6 cellular contexts compared by ENCODE assay signal in the genomic region with DNA sequence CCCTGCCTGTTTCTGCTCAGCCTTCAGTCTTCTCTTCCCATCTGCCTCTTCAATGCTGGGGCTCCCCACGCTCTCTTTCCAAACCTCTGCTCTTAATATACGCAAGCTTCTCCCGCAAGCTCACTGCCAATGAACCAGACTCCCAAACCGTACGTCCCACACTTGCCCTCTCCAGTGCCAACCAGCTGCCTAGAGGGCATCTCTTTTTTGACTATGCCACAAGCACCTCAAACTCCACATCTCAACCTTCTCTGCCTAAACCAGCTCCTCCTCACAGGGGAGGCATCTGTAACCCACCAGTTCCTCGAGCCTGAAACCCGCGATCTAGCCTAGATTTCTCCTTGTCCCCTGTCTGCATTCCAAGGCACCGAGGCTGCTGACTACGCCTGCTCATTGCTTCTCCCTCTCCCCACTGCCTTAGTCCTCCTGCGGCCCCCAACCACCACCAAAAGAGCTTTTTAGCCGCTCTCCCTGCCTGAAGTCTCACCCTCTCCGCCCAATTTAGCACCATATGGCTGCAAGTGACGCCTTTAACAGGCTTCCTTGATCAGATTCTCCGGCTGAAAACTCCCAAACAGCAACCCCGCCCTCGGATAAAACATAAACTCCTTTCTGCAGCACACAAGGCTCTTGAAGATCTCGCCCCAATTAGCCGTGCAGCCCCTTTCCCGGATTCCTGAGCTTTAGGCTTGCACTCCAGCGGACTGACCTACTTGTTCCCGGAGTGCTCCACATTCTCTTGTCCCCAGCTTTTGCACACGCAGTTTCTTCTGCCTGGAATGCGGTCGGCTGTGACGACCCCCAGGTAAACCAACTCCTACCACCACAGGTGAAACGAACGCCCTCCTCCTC. TPM values are rescaled to one million over a fixed set of nuclear protein-coding genes. Genes with fewer than 3 reads are reported as not detected.
A peak's percentile ranks its signal among the peaks of the same experiment; 100 is the strongest.
DNase-seq lines count a peak whose midpoint lies in the region; ATAC-seq and TF ChIP-seq lines count a peak whose summit lies in the region.

No MANE protein-coding gene starts in this region.

- POLR2A ChIA-PET in Caco-2 (lab: Charles Lee) (interaction anchor here (1.7 kb wide), 1 partner anchor 49 kb away, joined by 6 read pairs; a partner anchor contains a TSS), Panc1 (lab: Charles Lee) (no interaction called here)

- H3K36me3 ChIP-seq in Caco-2 (ENCODE audit: control insufficient read depth, insufficient read depth, low read length) (no peaks in the 10 kb centered on the region), Panc1 (ENCODE audit: control insufficient read depth, insufficient read depth, low read length) (no peaks in the 10 kb centered on the region), thyroid gland (no peaks in the 10 kb centered on the region)

- intact Hi-C loops in Caco-2 (cut with micrococcal nuclease; ENCODE audit: unreplicated experiment) (no loop called here), Panc1 (cut with micrococcal nuclease; ENCODE audit: unreplicated experiment) (no loop called here), thyroid gland (cut with DNase I) (no loop called here)

- peaks cover 38% of the 10 kb centered on the region for H3K36me3 Mint-ChIP-seq in Caco-2 (ENCODE audit: insufficient read depth, unreplicated experiment)
- no peaks in the 10 kb centered on the region for H3K36me3 Mint-ChIP-seq in glutamatergic neuron (ENCODE audit: unreplicated experiment)

- H3K9me3 Mint-ChIP-seq in Caco-2 (ENCODE audit: unreplicated experiment), result peaks cover 6% of the 10 kb centered on the region
- peaks cover 13% of the 10 kb centered on the region for H3K9me3 Mint-ChIP-seq in glutamatergic neuron (ENCODE audit: unreplicated experiment)

- TF ChIP-seq CTCF in Caco-2 (IDR thresholded peaks at IDR 0.05; ENCODE audit: insufficient read depth in 1 of 2, low read depth in 1 of 2, low read length in 1 of 2, severe bottlenecking in 1 of 2, unreplicated experiment in 1 of 2) (no peak), Panc1 (IDR thresholded peaks at IDR 0.05) (no peak), glutamatergic neuron (IDR thresholded peaks at IDR 0.05; ENCODE audit: partially characterized antibody, unreplicated experiment) (no peak), thyroid gland (IDR thresholded peaks at IDR 0.05) (no peak)

- in situ Hi-C loops in Panc1 (cut with HindIII; ENCODE audit: low pct_unique_long_range_greater_than_20kb, low sequenced_read_pairs), result no loop called here

- H3K9me3 ChIP-seq in Caco-2 (no peaks in the 10 kb centered on the region), Panc1 (ENCODE audit: control insufficient read depth, insufficient read depth, low read depth, low read length) (no peaks in the 10 kb centered on the region), thyroid gland (no peaks in the 10 kb centered on the region)

- H3K27me3 ChIP-seq in Caco-2 (replicated peaks; ENCODE audit: control insufficient read depth, insufficient read depth, low read length), result no peaks in the 10 kb centered on the region
- no peaks in the 10 kb centered on the region for H3K27me3 ChIP-seq in Panc1 (ENCODE audit: control insufficient read depth, insufficient read depth, low read length)
- no peaks in the 10 kb centered on the region for H3K27me3 ChIP-seq in thyroid gland

- H3K27me3 Mint-ChIP-seq in Caco-2 (ENCODE audit: insufficient read depth, unreplicated experiment), result no peaks in the 10 kb centered on the region
- peaks cover 17% of the 10 kb centered on the region for H3K27me3 Mint-ChIP-seq in glutamatergic neuron (ENCODE audit: unreplicated experiment)

- WGBS in thyroid gland, 2 donors, result 15 to 17% methylated on average over 28 of the region's 28 CpGs

- BruUV-seq in Caco-2 (replicated peaks; lab: Mats Ljungman, UMichigan) (no TSS peak), Panc1 (replicated peaks; lab: Mats Ljungman, UMichigan) (TSS peak; percentile 72)

- H3K27ac ChIP-seq in Panc1 (ENCODE audit: low read length) (peak overlapping the region; percentile 80), thyroid gland (peak overlapping the region; percentile 80 to 94 (median 93))

- CTCF ChIA-PET in Caco-2 (lab: Charles Lee) (no interaction called here), Panc1 (lab: Charles Lee) (no interaction called here)

- DNase-seq in Caco-2 (no peak), Panc1 (ENCODE audit: low read depth, low spot score) (no peak), glutamatergic neuron (peak; percentile 28), thyroid gland (peak; percentile 55 to 63)
- no peak for DNase-seq in central memory CD4-positive, alpha-beta T cell

- H3K4me1 Mint-ChIP-seq in Caco-2 (ENCODE audit: low read depth, unreplicated experiment) (peaks cover 43% of the 10 kb centered on the region), glutamatergic neuron (ENCODE audit: low read depth, unreplicated experiment) (peaks cover 30% of the 10 kb centered on the region)

- peak overlapping the region; percentile 88 for H3K4me3 Mint-ChIP-seq in Caco-2 (ENCODE audit: unreplicated experiment)
- H3K4me3 Mint-ChIP-seq in glutamatergic neuron (ENCODE audit: unreplicated experiment), result peak overlapping the region; percentile 100

- no peak for ATAC-seq in Panc1
- ATAC-seq in GM19035 (IDR thresholded peaks at IDR 0.05; ENCODE audit: unreplicated experiment), result no peak

- H3K27ac Mint-ChIP-seq in Caco-2 (ENCODE audit: unreplicated experiment) (peak overlapping the region; percentile 73), glutamatergic neuron (ENCODE audit: unreplicated experiment) (peak overlapping the region; percentile 79)

- no peak for TF ChIP-seq POLR2A in thyroid gland (IDR thresholded peaks at IDR 0.05)

- H3K4me1 ChIP-seq in Caco-2, result peaks cover 15% of the 10 kb centered on the region
- H3K4me1 ChIP-seq in Panc1 (ENCODE audit: control insufficient read depth, insufficient read depth, low read length), result peaks cover 36% of the 10 kb centered on the region
- H3K4me1 ChIP-seq in thyroid gland, result peaks cover 44 to 56% of the 10 kb centered on the region in 2 donors

- H3K4me3 ChIP-seq in Caco-2 (ENCODE audit: low read depth, low read length) (peak overlapping the region; percentile 76), Panc1 (ENCODE audit: low read depth in 2 of 2, low read length in 2 of 2) (peak overlapping the region; percentile 59 to 91), thyroid gland (replicated peaks in 1 of 3) (peak overlapping the region; percentile 41 to 95 (median 78))

RNA-seq across cellular contexts. Expression of a gene that starts 1.5 kb away (rescaled TPM):
- total RNA-seq in Caco-2 (2022) (92.7 and 93.4 TPM in 2 replicates), Panc1 (2021; ENCODE audit: unreplicated experiment) (100 TPM), glutamatergic neuron (ENCODE audit: unreplicated experiment) (51.6 TPM), thyroid gland (100 to 1,000 TPM; 103 to 190 (median 159) TPM)
- 59.4 TPM for polyA plus RNA-seq in Panc1 (2012; ENCODE audit: insufficient read length)

RNA-seq across cellular contexts. Expression of a gene that starts 48.3 kb away (rescaled TPM):
- total RNA-seq in Caco-2 (2022), result 29.6 and 32.4 TPM in 2 replicates
- total RNA-seq in Panc1 (2021; ENCODE audit: unreplicated experiment), result 31.3 TPM
- polyA plus RNA-seq in Panc1 (2012; ENCODE audit: insufficient read length), result 34.9 TPM
- total RNA-seq in glutamatergic neuron (ENCODE audit: unreplicated experiment), result 8.3 TPM
- total RNA-seq in thyroid gland, result 10 to 100 TPM; 30.9 to 54.4 (median 50.7) TPM

RNA-seq across cellular contexts. Expression of a gene that starts 48.7 kb away (rescaled TPM):
- 78.6 and 83.1 TPM in 2 replicates for total RNA-seq in Caco-2 (2022)
- 102 TPM for total RNA-seq in Panc1 (2021; ENCODE audit: unreplicated experiment)
- 77.6 TPM for polyA plus RNA-seq in Panc1 (2012; ENCODE audit: insufficient read length)
- total RNA-seq in glutamatergic neuron (ENCODE audit: unreplicated experiment), result 103 TPM
- total RNA-seq in thyroid gland, result 100 to 1,000 TPM in 3 of 4 donors, 10 to 100 TPM in 1; 75.0 to 147 (median 127) TPM

RNA-seq across cellular contexts. Expression of a gene that starts 55.8 kb away (rescaled TPM):
- total RNA-seq in Caco-2 (2022), result 12.0 and 12.4 TPM in 2 replicates
- total RNA-seq in Panc1 (2021; ENCODE audit: unreplicated experiment), result 25.3 TPM
- 29.8 TPM for polyA plus RNA-seq in Panc1 (2012; ENCODE audit: insufficient read length)
- 12.7 TPM for total RNA-seq in glutamatergic neuron (ENCODE audit: unreplicated experiment)
- total RNA-seq in thyroid gland, result 10 to 100 TPM; 27.5 to 35.1 (median 30.8) TPM

Comparison
In these comparisons a context has a peak if more than half of its experiments do, and no peak if none do; other contexts are left out.
1. DNase-seq: peak in glutamatergic neuron (single experiment) and thyroid gland (2 of 2); none in Caco-2 (0 of 2), Panc1 (single experiment) and central memory CD4-positive, alpha-beta T cell (single experiment).
2. Peak in every context shown above with its lines, with median percentiles within 50 percentile points of each other: H3K4me3 ChIP-seq.